ENCODE assay signal across 34 cellular contexts in genomic region chr14:23193432-23193831, GRCh38. TPM values are rescaled to one million over a fixed set of nuclear protein-coding genes. Genes with fewer than 3 reads are reported as not detected.
"Had no signal": no experiment of that assay in that cellular context is flagged by ENCODE, and none has a peak within 500 bp of the region (broad histone marks: within the 10 kb centered on the region; RNA-seq: fewer than 3 reads in every experiment).

No MANE protein-coding gene starts in this region.

- H3K9me3 ChIP-seq: body of pancreas, gastroesophageal sphincter had no signal

- H3K27ac Mint-ChIP-seq: activated B cell treated with CpG ODN at 0.5 μM for 24 hours; activated CD8-positive, alpha-beta T cell treated with anti-CD3 and anti-CD28 coated beads for 36 hours; activated naive CD8-positive, alpha-beta T cell; activated T-helper 17 cell treated with anti-CD3 and anti-CD28 coated beads, Interleukin-2, amount 50 U/mL, for 72 hours; effector memory CD8-positive, alpha-beta T cell; T-helper 17 cell; T-helper 2 cell treated with Interferon-gamma antibody and Interleukin-4, amounts not matched to agents 5 μg/mL and 100 μg/mL, for 36 hours had no signal

- H3K9me3 Mint-ChIP-seq: activated B cell treated with CpG ODN at 0.5 μM for 24 hours; activated CD8-positive, alpha-beta T cell treated with anti-CD3 and anti-CD28 coated beads for 36 hours; activated T-cell treated with anti-CD3 and anti-CD28 coated beads, Interleukin-2, amount 50 U/mL, for 4 hours; activated T-helper 17 cell treated with anti-CD3 and anti-CD28 coated beads, Interleukin-2, amount 50 U/mL, for 72 hours; effector memory CD8-positive, alpha-beta T cell; T-helper 2 cell treated with Interferon-gamma antibody and Interleukin-4, amounts not matched to agents 5 μg/mL and 100 μg/mL, for 36 hours had no signal

- H3K27ac ChIP-seq: body of pancreas, esophagus muscularis mucosa, gastroesophageal sphincter had no signal

- DNase-seq: activated B cell treated with CpG ODN at 0.5 μM for 24 hours; activated CD4-positive, alpha-beta T cell treated with anti-CD3 and anti-CD28 coated beads for 48 hours; activated CD4-positive, alpha-beta T cell treated with anti-CD3 and anti-CD28 coated beads, Interleukin-2, amount 50 U/mL, for 1 hour; activated CD4-positive, alpha-beta T cell treated with anti-CD3 and anti-CD28 coated beads, Interleukin-2, amount 50 U/mL, for 48 hours; activated CD8-positive, alpha-beta memory T cell treated with anti-CD3 and anti-CD28 coated beads for 24 hours; activated CD8-positive, alpha-beta T cell treated with anti-CD3 and anti-CD28 coated beads for 36 hours; activated effector memory CD4-positive, alpha-beta T cell treated with Interleukin-2 at 50 U/mL for 16 hours; activated gamma-delta T cell treated with Interleukin-2 at 50 U/mL for 16 hours; activated naive CD4-positive, alpha-beta T cell treated with anti-CD3 and anti-CD28 coated beads, Interleukin-2, amount 50 U/mL, for 16 hours; activated naive CD4-positive, alpha-beta T cell treated with Interleukin-2 at 50 U/mL for 16 hours; activated T-cell treated with anti-CD3 and anti-CD28 coated beads, Interleukin-2, amount 50 U/mL, for 4 hours; amniotic stem cell; anterior cingulate cortex; body of pancreas; caudate nucleus; cortex of kidney; dermis blood vessel endothelial cell; effector CD4-positive, alpha-beta T cell; effector memory CD8-positive, alpha-beta T cell; erythroblast; foreskin melanocyte; T-helper 1 cell; T-helper 17 cell; T1000 had no signal

- ATAC-seq: activated CD4-positive, CD25-positive, alpha-beta regulatory T cell treated with anti-CD3 and anti-CD28 coated beads, Interleukin-2, amount 50 U/mL, for 24 hours; activated CD8-positive, alpha-beta T cell treated with anti-CD3 and anti-CD28 coated beads for 36 hours; activated T-cell treated with anti-CD3 and anti-CD28 coated beads, Interleukin-2, amount 50 U/mL, for 4 hours; activated T-helper 17 cell treated with anti-CD3 and anti-CD28 coated beads, Interleukin-2, amount 50 U/mL, for 72 hours; body of pancreas; effector memory CD8-positive, alpha-beta T cell; gastroesophageal sphincter; T-helper 17 cell had no signal

- H3K36me3 ChIP-seq: esophagus muscularis mucosa, gastroesophageal sphincter had no signal

- H3K4me1 ChIP-seq: esophagus muscularis mucosa, gastroesophageal sphincter had no signal

- H3K4me3 ChIP-seq: body of pancreas, esophagus muscularis mucosa, gastroesophageal sphincter had no signal

- H3K4me3 Mint-ChIP-seq: activated B cell treated with CpG ODN at 0.5 μM for 24 hours; activated CD8-positive, alpha-beta T cell treated with anti-CD3 and anti-CD28 coated beads for 36 hours; activated naive CD8-positive, alpha-beta T cell; activated T-cell treated with anti-CD3 and anti-CD28 coated beads, Interleukin-2, amount 50 U/mL, for 4 hours; activated T-helper 17 cell treated with anti-CD3 and anti-CD28 coated beads, Interleukin-2, amount 50 U/mL, for 72 hours; effector memory CD8-positive, alpha-beta T cell; T-helper 17 cell; T-helper 2 cell treated with Interferon-gamma antibody and Interleukin-4, amounts not matched to agents 5 μg/mL and 100 μg/mL, for 36 hours had no signal

- H3K36me3 Mint-ChIP-seq: activated naive CD8-positive, alpha-beta T cell had no signal

- H3K4me1 Mint-ChIP-seq: activated B cell treated with CpG ODN at 0.5 μM for 24 hours; activated T-helper 17 cell treated with anti-CD3 and anti-CD28 coated beads, Interleukin-2, amount 50 U/mL, for 72 hours had no signal

- H3K27me3 ChIP-seq: body of pancreas, esophagus muscularis mucosa, gastroesophageal sphincter had no signal

RNA-seq across cellular contexts. Expression of gene SLC7A8, which starts 10.0 kb away (rescaled TPM):
- total RNA-seq: dermis blood vessel endothelial cell had no signal

RNA-seq across cellular contexts. Expression of gene RNF212B, which starts 44.3 kb away (rescaled TPM):
- total RNA-seq: activated B cell treated with CpG ODN at 0.5 μM for 24 hours; activated CD8-positive, alpha-beta T cell treated with anti-CD3 and anti-CD28 coated beads for 36 hours; activated T-cell treated with anti-CD3 and anti-CD28 coated beads, Interleukin-2, amount 50 U/mL, for 4 hours; activated T-helper 17 cell treated with anti-CD3 and anti-CD28 coated beads, Interleukin-2, amount 50 U/mL, for 72 hours; astrocyte; body of pancreas; chondrocyte; dermis blood vessel endothelial cell; fibroblast of villous mesenchyme; gastroesophageal sphincter; glomerular endothelial cell had no signal
